ENCODE assay signal across 8 cellular contexts in the genomic region with DNA sequence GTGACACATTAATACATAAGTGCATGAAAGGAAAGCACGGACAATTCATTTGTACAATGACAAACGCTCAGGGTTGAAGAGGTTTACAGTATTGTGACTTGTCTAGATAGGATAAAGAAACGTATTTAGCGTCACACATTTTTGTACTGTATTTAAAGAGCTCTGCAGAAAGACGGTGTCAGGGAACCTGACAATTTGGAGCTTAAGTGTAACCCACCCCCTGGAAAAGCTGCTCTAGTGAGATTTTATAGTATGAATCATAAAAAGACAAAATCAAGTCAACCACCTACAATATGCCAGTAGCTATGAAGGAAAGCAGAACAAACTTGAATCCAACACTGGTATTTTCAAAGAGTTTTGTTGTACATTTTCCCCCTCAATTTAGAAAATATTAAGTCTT. TPM values are rescaled to one million over a fixed set of nuclear protein-coding genes. Genes with fewer than 3 reads are reported as not detected.
DNase-seq lines count a peak whose midpoint lies in the region; ATAC-seq and TF ChIP-seq lines count a peak whose summit lies in the region.

No MANE protein-coding gene starts in this region.

- H3K27me3 ChIP-seq in left ventricle myocardium inferior (ENCODE audit: low read depth) (no peaks in the 10 kb centered on the region), adrenal gland (no peaks in the 10 kb centered on the region), lower lobe of right lung (ENCODE audit: low read depth) (no peaks in the 10 kb centered on the region)

- TF ChIP-seq CTCF in left ventricle myocardium inferior (IDR thresholded peaks at IDR 0.05; ENCODE audit: borderline replicate concordance) (no peak), adrenal gland (IDR thresholded peaks at IDR 0.05) (no peak), lower lobe of right lung (IDR thresholded peaks at IDR 0.05) (no peak)

- H3K27ac ChIP-seq in left ventricle myocardium inferior (replicated peaks) (peak overlapping the region; percentile 40), adrenal gland (peak overlapping the region in 3 of 5 donors; percentile 1 to 44 (median 18)), lower lobe of right lung (no peak overlapping the region), urinary bladder (ENCODE audit: low read depth) (peak overlapping the region; percentile 32)

- intact Hi-C loops in left ventricle myocardium inferior (cut with micrococcal nuclease) (no loop called here), cardiac septum (cut with DNase I) (no loop called here), adrenal gland (cut with DNase I) (no loop called here), lower lobe of right lung (cut with DNase I) (no loop called here)

- no peak for ATAC-seq in lower lobe of right lung
- ATAC-seq in GM18498 (IDR thresholded peaks at IDR 0.05; ENCODE audit: unreplicated experiment), result no peak

- no peaks in the 10 kb centered on the region for H3K9me3 ChIP-seq in left ventricle myocardium inferior (replicated peaks)
- H3K9me3 ChIP-seq in adrenal gland (replicated peaks in 1 of 3), result no peaks in the 10 kb centered on the region
- no peaks in the 10 kb centered on the region for H3K9me3 ChIP-seq in lower lobe of right lung

- H3K4me1 ChIP-seq in left ventricle myocardium inferior, result peaks cover 100% of the 10 kb centered on the region
- peaks cover 83 to 84% of the 10 kb centered on the region in 2 donors for H3K4me1 ChIP-seq in adrenal gland (replicated peaks in 1 of 2)
- peaks cover 84% of the 10 kb centered on the region for H3K4me1 ChIP-seq in lower lobe of right lung
- H3K4me1 ChIP-seq in urinary bladder (ENCODE audit: insufficient read depth), result peaks cover 4% of the 10 kb centered on the region

- peak overlapping the region; percentile 98 for H3K4me3 ChIP-seq in left ventricle myocardium inferior
- H3K4me3 ChIP-seq in adrenal gland, result peak overlapping the region in 1 of 4 donors; percentile 89
- peak overlapping the region; percentile 22 for H3K4me3 ChIP-seq in lower lobe of right lung
- no peak overlapping the region for H3K4me3 ChIP-seq in urinary bladder (ENCODE audit: low read depth, low read length)

- H3K36me3 ChIP-seq in left ventricle myocardium inferior, result no peaks in the 10 kb centered on the region
- peaks cover 0 to 8% of the 10 kb centered on the region in 2 donors for H3K36me3 ChIP-seq in adrenal gland (replicated peaks in 1 of 2)
- peaks cover 15% of the 10 kb centered on the region for H3K36me3 ChIP-seq in lower lobe of right lung
- no peaks in the 10 kb centered on the region for H3K36me3 ChIP-seq in urinary bladder (ENCODE audit: insufficient read depth)

- TF ChIP-seq POLR2A in adrenal gland (IDR thresholded peaks at IDR 0.05), result no peak

- 2 to 8% (median 5%) methylated on average over 5 of the region's 5 CpGs for WGBS in adrenal gland, 4 donors
- WGBS in urinary bladder, result 5% methylated on average over 5 of the region's 5 CpGs

- DNase-seq in left ventricle myocardium inferior (no peak), cardiac septum (ENCODE audit: low spot score) (no peak), adrenal gland (no peak), lower lobe of right lung (no peak), NCI-H2171 (lab: John Stamatoyannopoulos, UW) (no peak)
- no peak for DNase-seq in activated CD8-positive, alpha-beta memory T cell treated with anti-CD3 and anti-CD28 coated beads, Interleukin-2, amount 50 U/mL, for 4 hours

RNA-seq across cellular contexts. Expression of a gene that starts 5.6 kb away (rescaled TPM):
- total RNA-seq in left ventricle myocardium inferior, result 42.7 TPM
- total RNA-seq in cardiac septum, result 62.1 TPM
- 100 to 1,000 TPM in 5 of 8 donors, 10 to 100 TPM in 3; 80.4 to 143 (median 106) TPM for total RNA-seq in adrenal gland
- 100 to 1,000 TPM in 1 of 3 donors, 10 to 100 TPM in 2; 78.2 to 242 (median 78.9) TPM for polyA plus RNA-seq in adrenal gland
- total RNA-seq in lower lobe of right lung, result 103 TPM
- total RNA-seq in urinary bladder, result 188 TPM
- 98.0 TPM for polyA plus RNA-seq in urinary bladder
